ENCODE assay signal across 17 cellular contexts in the genomic region with DNA sequence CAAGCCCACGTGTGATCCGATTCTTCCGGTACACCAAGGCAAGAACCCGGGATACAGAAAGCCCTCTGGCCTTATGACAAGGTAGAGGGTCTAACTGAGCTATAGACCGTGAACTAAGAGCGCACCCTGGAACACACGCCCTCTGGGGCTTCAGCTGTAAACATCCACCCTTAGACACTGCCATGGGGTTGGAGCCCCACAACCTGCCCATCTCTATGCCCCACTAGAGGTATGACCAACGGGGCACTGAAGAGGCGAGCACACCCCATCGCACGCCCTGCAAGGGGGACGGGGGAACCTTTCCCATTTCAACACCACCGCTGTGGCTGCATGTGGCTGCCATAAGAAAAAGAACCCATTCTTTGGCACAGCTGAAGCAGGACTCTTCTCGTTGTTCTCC.
"Had no signal": no experiment of that assay in that cellular context is flagged by ENCODE, and none has a peak within 500 bp of the region (broad histone marks: within the 10 kb centered on the region; RNA-seq: fewer than 3 reads in every experiment).

No MANE protein-coding gene starts in this region.

- H3K9me3 ChIP-seq: ascending aorta, esophagus muscularis mucosa, heart right ventricle, vagina had no signal

- H3K4me3 ChIP-seq: ascending aorta, esophagus muscularis mucosa, vagina had no signal

- DNase-seq: activated CD4-positive, alpha-beta T cell treated with anti-CD3 and anti-CD28 coated beads, Interleukin-2, amount 10 ng/mL, durations not matched to agents 24 days and 14 days; activated CD8-positive, alpha-beta memory T cell treated with anti-CD3 and anti-CD28 coated beads, Interleukin-2, amount 50 U/mL, for 4 hours; activated CD8-positive, alpha-beta T cell treated with anti-CD3 and anti-CD28 coated beads, Interleukin-2, amount 10 ng/mL, durations not matched to agents 7 days and 5 days; activated effector memory CD4-positive, alpha-beta T cell treated with Interleukin-2 at 50 U/mL for 16 hours; activated naive CD4-positive, alpha-beta T cell treated with anti-CD3 and anti-CD28 coated beads, Interleukin-2, amount 50 U/mL, for 16 hours; activated T-cell treated with anti-CD3 and anti-CD28 coated beads, Interleukin-2, amount 50 U/mL, for 48 hours; cortex of kidney; effector CD4-positive, alpha-beta T cell; heart right ventricle; left ventricle myocardium superior; occipital lobe; posterior cingulate gyrus; stimulated activated CD4-positive, alpha-beta T cell treated with anti-CD3 and anti-CD28 coated beads, Interleukin-2, amount 100 ng/mL, for 24 hours; stimulated activated naive CD4-positive, alpha-beta T cell treated with Interleukin-2 at 50 U/mL for 16 hours had no signal

- H3K36me3 ChIP-seq: ascending aorta, esophagus muscularis mucosa, heart right ventricle, vagina had no signal

- H3K27me3 ChIP-seq: ascending aorta, vagina had no signal

- H3K27ac ChIP-seq: ascending aorta, esophagus muscularis mucosa, heart right ventricle, vagina had no signal

- ATAC-seq: activated CD8-positive, alpha-beta T cell treated with anti-CD3 and anti-CD28 coated beads, Interleukin-2, amount 10 ng/mL, durations not matched to agents 7 days and 5 days; left ventricle myocardium superior had no signal

- H3K4me1 ChIP-seq: ascending aorta, heart right ventricle, vagina had no signal
